23 cellular contexts compared by ENCODE assay signal in genomic region chr5:17080361-17080760, GRCh38.
"Had no signal": no experiment of that assay in that cellular context is flagged by ENCODE, and none has a peak within 500 bp of the region (broad histone marks: within the 10 kb centered on the region; RNA-seq: fewer than 3 reads in every experiment).

No MANE protein-coding gene starts in this region.

- H3K4me1 ChIP-seq: colonic mucosa, prostate gland, right atrium auricular region, sigmoid colon, thyroid gland had no signal

- H3K4me3 Mint-ChIP-seq: dendritic cell treated with granulocyte-macrophage colony-stimulating factor and Interleukin-4, amounts not matched to agents 40 ng/mL and 50 ng/mL, for 4 days; endodermal cell; memory B cell; mesothelial cell of epicardium; nephron progenitor cell; stimulated activated effector memory CD8-positive, alpha-beta T cell treated with anti-CD3 and anti-CD28 coated beads, Interleukin-12 subunit alpha, Interleukin-12 subunit beta, amount 100 ng/mL, for 72 hours had no signal

- H3K9me3 Mint-ChIP-seq: dendritic cell treated with granulocyte-macrophage colony-stimulating factor and Interleukin-4, amounts not matched to agents 40 ng/mL and 50 ng/mL, for 4 days; endodermal cell; memory B cell; mesothelial cell of epicardium had no signal

- H3K27me3 Mint-ChIP-seq: memory B cell had no signal

- H3K36me3 Mint-ChIP-seq: memory B cell; mesothelial cell of epicardium; stimulated activated effector memory CD8-positive, alpha-beta T cell treated with anti-CD3 and anti-CD28 coated beads, Interleukin-12 subunit alpha, Interleukin-12 subunit beta, amount 100 ng/mL, for 72 hours had no signal

- H3K36me3 ChIP-seq: colonic mucosa, prostate gland, right atrium auricular region, sigmoid colon, stomach, thyroid gland had no signal

- H3K27ac ChIP-seq: colonic mucosa, prostate gland, right atrium auricular region, sigmoid colon, stomach, thyroid gland had no signal

- H3K4me1 Mint-ChIP-seq: memory B cell; naive thymus-derived CD4-positive, alpha-beta T cell; stimulated activated effector memory CD8-positive, alpha-beta T cell treated with anti-CD3 and anti-CD28 coated beads, Interleukin-12 subunit alpha, Interleukin-12 subunit beta, amount 100 ng/mL, for 72 hours had no signal

- DNase-seq: central memory CD4-positive, alpha-beta T cell; colonic mucosa; effector CD8-positive, alpha-beta T cell; endodermal cell; foreskin melanocyte; naive thymus-derived CD4-positive, alpha-beta T cell; nephron progenitor cell; nucleus accumbens; sigmoid colon; stimulated activated CD4-positive, alpha-beta T cell treated with anti-CD3 and anti-CD28 coated beads, Interleukin-2, amount 100 ng/mL, for 24 hours; stimulated activated CD4-positive, alpha-beta T cell treated with anti-CD3 and anti-CD28 coated beads, Interleukin-4, amount 100 ng/mL, for 24 hours; stimulated activated naive CD4-positive, alpha-beta T cell treated with Interleukin-2 at 50 U/mL for 16 hours; stomach; thyroid gland; trophoblast cell had no signal

- H3K9me3 ChIP-seq: colonic mucosa, prostate gland, right atrium auricular region, sigmoid colon, stomach, thyroid gland had no signal

- FAIRE-seq: keratinocyte had no signal

- H3K27me3 ChIP-seq: colonic mucosa, right atrium auricular region, sigmoid colon, stomach, thyroid gland had no signal

- H3K27ac Mint-ChIP-seq: dendritic cell treated with granulocyte-macrophage colony-stimulating factor and Interleukin-4, amounts not matched to agents 40 ng/mL and 50 ng/mL, for 4 days; endodermal cell; memory B cell; naive thymus-derived CD4-positive, alpha-beta T cell; nephron progenitor cell; stimulated activated effector memory CD8-positive, alpha-beta T cell treated with anti-CD3 and anti-CD28 coated beads, Interleukin-12 subunit alpha, Interleukin-12 subunit beta, amount 100 ng/mL, for 72 hours had no signal

- ATAC-seq: naive thymus-derived CD4-positive, alpha-beta T cell; stimulated activated effector memory CD8-positive, alpha-beta T cell treated with anti-CD3 and anti-CD28 coated beads, Interleukin-12 subunit alpha, Interleukin-12 subunit beta, amount 100 ng/mL, for 72 hours had no signal

- H3K4me3 ChIP-seq: colonic mucosa, lung, prostate gland, right atrium auricular region, sigmoid colon, stomach, thyroid gland had no signal
